In genomic region chr13:51861728-51862300, GRCh38 we compare ENCODE assay signal across 1 cellular context.
TF ChIP-seq lines count a peak whose summit lies in the region.

CCDC70 (plus strand) TSS chr13:51861969; CDS start chr13:51865412, 3,443 bp downstream.

TF ChIP-seq in K562, 482 proteins besides CTCF, POLR2A, EP300 and RAD21 (continued from another document):
- TF ChIP-seq ZNF609 (CRISPR knock-in tag; IDR thresholded peaks at IDR 0.05; ENCODE audit: borderline replicate concordance) (no peak), ARHGAP35 (IDR thresholded peaks at IDR 0.05; ENCODE audit: partially characterized antibody) (no peak), ZNF133 (CRISPR knock-in tag; IDR thresholded peaks at IDR 0.05) (no peak), CBX8 (IDR thresholded peaks at IDR 0.05; ENCODE audit: borderline replicate concordance, extremely low read depth, low read depth, low read length, poor library complexity, severe bottlenecking) (no peak), MYC (IDR thresholded peaks at IDR 0.05; ENCODE audit: low read depth, low read length) (peak; percentile 20; the same call in 1 of the 2 replicates), MYC (CRISPR knock-in tag; IDR thresholded peaks at IDR 0.05; ENCODE audit: borderline replicate concordance, low read depth) (no peak), GABPA (tag; conservative IDR thresholded peaks at IDR 0.05; ENCODE audit: low read depth) (0 out of 2 replicates have a peak, but pooled peaks have one; percentile 14), E2F4 (CRISPR knock-in tag; IDR thresholded peaks at IDR 0.05; ENCODE audit: low read depth) (no peak), L3MBTL2 (IDR thresholded peaks at IDR 0.05) (no peak), PHF8 (IDR thresholded peaks at IDR 0.05; ENCODE audit: borderline replicate concordance, low read length) (no peak), ZNF436 (CRISPR knock-in tag; IDR thresholded peaks at IDR 0.05) (no peak), HNRNPL (IDR thresholded peaks at IDR 0.05; ENCODE audit: low read depth, low read length) (no peak), MAZ (CRISPR knock-in tag; conservative IDR thresholded peaks at IDR 0.05 in 1 of 2, IDR thresholded peaks at IDR 0.05 in 1 of 2) (0 out of 4 replicates have a peak, but pooled peaks of 1 of the 2 experiments have one; percentile 21), HMG20A (CRISPR knock-in tag; conservative IDR thresholded peaks at IDR 0.05) (no peak), TGIF2 (CRISPR knock-in tag; IDR thresholded peaks at IDR 0.05) (no peak), SMARCB1 (IDR thresholded peaks at IDR 0.05; ENCODE audit: insufficient read length, low read depth) (no peak), JUN (IDR thresholded peaks at IDR 0.05; ENCODE audit: borderline replicate concordance, low read depth, low read length) (0 out of 2 replicates have a peak, but pooled peaks have one; percentile 37), JUN (CRISPR knock-in tag; IDR thresholded peaks at IDR 0.05; ENCODE audit: borderline replicate concordance) (no peak), ZEB2 (IDR thresholded peaks at IDR 0.05) (0 out of 2 replicates have a peak, but pooled peaks have one; percentile 29), PKNOX1 (IDR thresholded peaks at IDR 0.05) (peak; percentile 11; the same call in 1 of the 2 replicates), RHOXF2B (CRISPR knock-in tag; conservative IDR thresholded peaks at IDR 0.05) (no peak), NR2C1 (IDR thresholded peaks at IDR 0.05) (peak; percentile 29; the same call in 1 of the 2 replicates), NR2C1 (tag; IDR thresholded peaks at IDR 0.05) (peak; percentile 59), ARID1B (IDR thresholded peaks at IDR 0.05) (peak; percentile 57), POLR2B (IDR thresholded peaks at IDR 0.05; ENCODE audit: low read depth, partially characterized antibody) (no peak), KDM1A (IDR thresholded peaks at IDR 0.05) (peak; percentile 15 to 39; a peak in 2 of 4 replicates), ZNF75A (CRISPR knock-in tag; IDR thresholded peaks at IDR 0.05) (no peak), ZNF282 (CRISPR knock-in tag; IDR thresholded peaks at IDR 0.05) (no peak), DPF2 (IDR thresholded peaks at IDR 0.05) (peak; percentile 56; the same call in 1 of the 2 replicates), SMARCA5 (IDR thresholded peaks at IDR 0.05) (no peak), SMARCA4 (IDR thresholded peaks at IDR 0.05) (peak; percentile 49; the same call in 1 of the 2 replicates), MECOM (CRISPR knock-in tag; IDR thresholded peaks at IDR 0.05) (no peak), TSHZ1 (CRISPR knock-in tag; IDR thresholded peaks at IDR 0.05) (no peak), XRCC4 (IDR thresholded peaks at IDR 0.05; ENCODE audit: extremely low read depth, insufficient read depth, insufficient read length) (no peak), ETS1 (conservative IDR thresholded peaks at IDR 0.05; ENCODE audit: control insufficient read depth, low read depth, low read length) (no peak), MAX (CRISPR knock-in tag; IDR thresholded peaks at IDR 0.05) (no peak), FOXA3 (CRISPR knock-in tag; conservative IDR thresholded peaks at IDR 0.05 in 1 of 2, IDR thresholded peaks at IDR 0.05 in 1 of 2) (no peak), NR2C2 (CRISPR knock-in tag; IDR thresholded peaks at IDR 0.05) (no peak), NR2C2 (tag; IDR thresholded peaks at IDR 0.05) (peak; percentile 60), ZNF175 (CRISPR knock-in tag; IDR thresholded peaks at IDR 0.05; ENCODE audit: low read depth) (no peak), SMARCE1 (IDR thresholded peaks at IDR 0.05) (peak; percentile 49; the same call in 1 of the 2 replicates), ZFX (CRISPR knock-in tag; IDR thresholded peaks at IDR 0.05) (no peak), SREBF2 (CRISPR knock-in tag; IDR thresholded peaks at IDR 0.05) (no peak), DEAF1 (CRISPR knock-in tag; IDR thresholded peaks at IDR 0.05) (no peak), MLLT1 (IDR thresholded peaks at IDR 0.05) (no peak), ASH1L (IDR thresholded peaks at IDR 0.05; ENCODE audit: borderline replicate concordance, low read depth, partially characterized antibody) (no peak)
